Comparison of ENCODE assay signal across 18 cellular contexts in genomic region chr12:8630131-8630530, GRCh38. TPM values are rescaled to one million over a fixed set of nuclear protein-coding genes. Genes with fewer than 3 reads are reported as not detected.
DNase-seq lines count a peak whose midpoint lies in the region; ATAC-seq, FAIRE-seq and TF ChIP-seq lines count a peak whose summit lies in the region.
"Had no signal": no experiment of that assay in that cellular context is flagged by ENCODE, and none has a peak within 500 bp of the region (broad histone marks: within the 10 kb centered on the region; RNA-seq: fewer than 3 reads in every experiment).

No MANE protein-coding gene starts in this region.

- H3K4me1 ChIP-seq in DOHH2 (ENCODE audit: control insufficient read depth, low read length) = peaks cover 18% of the 10 kb centered on the region
- peaks cover 6% of the 10 kb centered on the region for H3K4me1 ChIP-seq in astrocyte (ENCODE audit: insufficient read depth, low read length)
- peaks cover 13% of the 10 kb centered on the region for H3K4me1 ChIP-seq in skeletal muscle satellite cell (ENCODE audit: control insufficient read depth, insufficient read depth, low read length)
- H3K4me1 ChIP-seq in gastroesophageal sphincter = no peaks in the 10 kb centered on the region

- H2AFZ ChIP-seq in astrocyte (ENCODE audit: low read depth, low read length) = no peak overlapping the region

- no peak overlapping the region for H3K4me3 Mint-ChIP-seq in astrocyte (ENCODE audit: unreplicated experiment)
- H3K4me3 Mint-ChIP-seq: GM23338 had no signal

- H3K36me3 ChIP-seq in DOHH2 (ENCODE audit: control insufficient read depth, low read length) (no peaks in the 10 kb centered on the region), astrocyte (ENCODE audit: insufficient read depth, low read length) (no peaks in the 10 kb centered on the region), skeletal muscle satellite cell (ENCODE audit: insufficient read depth, low read length) (no peaks in the 10 kb centered on the region), gastroesophageal sphincter (no peaks in the 10 kb centered on the region)

- no peak for TF ChIP-seq POLR2A in gastroesophageal sphincter (IDR thresholded peaks at IDR 0.05)

- H3K27me3 ChIP-seq in DOHH2 (ENCODE audit: control insufficient read depth, low read length) = no peaks in the 10 kb centered on the region
- no peaks in the 10 kb centered on the region for H3K27me3 ChIP-seq in astrocyte (ENCODE audit: insufficient read depth, low read length)
- no peaks in the 10 kb centered on the region for H3K27me3 ChIP-seq in skeletal muscle satellite cell (ENCODE audit: control insufficient read depth, insufficient read depth, low read length)
- no peaks in the 10 kb centered on the region for H3K27me3 ChIP-seq in gastroesophageal sphincter

- H3F3A ChIP-seq in DOHH2 (ENCODE audit: control insufficient read depth, insufficient read depth) = no peaks in the 10 kb centered on the region; the same call in 1 of the 2 replicates

- H3K79me2 ChIP-seq in DOHH2 (ENCODE audit: control insufficient read depth, low read length) (no peaks in the 10 kb centered on the region), astrocyte (ENCODE audit: insufficient read depth, low read length) (no peaks in the 10 kb centered on the region)

- H3K4me1 Mint-ChIP-seq in astrocyte (ENCODE audit: low read depth, unreplicated experiment) = peaks cover 26% of the 10 kb centered on the region

- FAIRE-seq in astrocyte (lab: Jason Lieb, UNC) (no peak), frontal cortex (lab: Jason Lieb, UNC) (no peak)

- 88 to 96% methylated on average over 4 of the region's 4 CpGs for WGBS in gastroesophageal sphincter (ENCODE audit: low coverage in 1 of 2), 2 donors

- H3K9me3 Mint-ChIP-seq in astrocyte (ENCODE audit: unreplicated experiment) = no peaks in the 10 kb centered on the region

- peak overlapping the region; percentile 37 for H3K27ac ChIP-seq in DOHH2 (ENCODE audit: low read depth, low read length)
- H3K27ac ChIP-seq in astrocyte (ENCODE audit: low read depth, low read length) = peak overlapping the region; percentile 56
- H3K27ac ChIP-seq in gastroesophageal sphincter = no peak overlapping the region
- H3K27ac ChIP-seq: C4-2B had no signal

- H3K9me3 ChIP-seq in DOHH2 (ENCODE audit: control insufficient read depth, insufficient read depth, low read length) = no peaks in the 10 kb centered on the region
- no peaks in the 10 kb centered on the region for H3K9me3 ChIP-seq in astrocyte (ENCODE audit: insufficient read depth, low read depth, low read length)
- H3K9me3 ChIP-seq in skeletal muscle satellite cell (replicated peaks; ENCODE audit: low read length) = no peaks in the 10 kb centered on the region
- H3K9me3 ChIP-seq in gastroesophageal sphincter = no peaks in the 10 kb centered on the region

- TF ChIP-seq EP300 in gastroesophageal sphincter (IDR thresholded peaks at IDR 0.05) = no peak

- TF ChIP-seq CTCF in DOHH2 (IDR thresholded peaks at IDR 0.05; ENCODE audit: low read depth, low read length, poor library complexity, severe bottlenecking) (no peak), astrocyte (IDR thresholded peaks at IDR 0.05; ENCODE audit: insufficient read depth, low read depth, low read length) (no peak), gastroesophageal sphincter (IDR thresholded peaks at IDR 0.05) (no peak)

- no peaks in the 10 kb centered on the region for H3K36me3 Mint-ChIP-seq in astrocyte (ENCODE audit: low read depth, unreplicated experiment)

- peak overlapping the region; percentile 45 for H3K4me2 ChIP-seq in DOHH2 (ENCODE audit: low read length)
- peak overlapping the region; percentile 38 for H3K4me2 ChIP-seq in astrocyte (ENCODE audit: low read length)
- H3K4me2 ChIP-seq in skeletal muscle satellite cell (ENCODE audit: low read length) = no peak overlapping the region
- H3K4me2 ChIP-seq: GM23338 had no signal

- H3K9ac ChIP-seq in astrocyte (ENCODE audit: low read length) (no peak overlapping the region), skeletal muscle satellite cell (ENCODE audit: low read depth, low read length) (peak overlapping the region; percentile 44)

- peak; percentile 6 for ATAC-seq in HG03097 (IDR thresholded peaks at IDR 0.05; ENCODE audit: low FRiP score, unreplicated experiment)
- no peak for ATAC-seq in gastroesophageal sphincter
- ATAC-seq: GM23338, PC-3 had no signal

- H3K27me3 Mint-ChIP-seq in astrocyte (ENCODE audit: low read depth, unreplicated experiment) = no peaks in the 10 kb centered on the region

- H3K4me3 ChIP-seq in DOHH2 (ENCODE audit: low read length) (no peak overlapping the region), astrocyte (ENCODE audit: insufficient read depth, low read depth, low read length) (no peak overlapping the region), skeletal muscle satellite cell (ENCODE audit: low read length) (no peak overlapping the region), gastroesophageal sphincter (no peak overlapping the region)
- H3K4me3 ChIP-seq: GM23338 had no signal

- H4K20me1 ChIP-seq in DOHH2 (ENCODE audit: control insufficient read depth, insufficient read depth, low read depth, low read length) (no peaks in the 10 kb centered on the region), astrocyte (ENCODE audit: insufficient read depth, low read length) (no peaks in the 10 kb centered on the region)

- H3K9me2 ChIP-seq in DOHH2 (replicated peaks; ENCODE audit: control insufficient read depth, low read length) = no peaks in the 10 kb centered on the region

- peak overlapping the region; percentile 93 for H3K27ac Mint-ChIP-seq in astrocyte (ENCODE audit: unreplicated experiment)
- H3K27ac Mint-ChIP-seq: GM23338 had no signal

- DNase-seq in astrocyte (ENCODE audit: low read depth) (no peak), frontal cortex (ENCODE audit: low spot score in 2 of 2) (no peak), epidermal melanocyte (ENCODE audit: insufficient read length, low spot score) (no peak), HUDEP-2 (lab: John Stamatoyannopoulos, UW; ENCODE audit: unreplicated experiment in 76 of 76) (no peak)
- DNase-seq: IMR-90, NCI-H1436, NCI-H2081 treated with DMSO at 0.1 percent for 48 hours, NCI-H524 treated with DMSO at 0.1 percent for 48 hours, PC-3 had no signal

RNA-seq across cellular contexts. Expression of gene AICDA, which starts 17.5 kb away (rescaled TPM):
- total RNA-seq in astrocyte (not detected in 2 replicates), frontal cortex (not detected), gastroesophageal sphincter (not detected)
- total RNA-seq in skeletal muscle satellite cell (2012; rRNA removed) = not detected in 2 replicates
- total RNA-seq: A172, GM23338, IMR-90, LHCN-M2, PC-3 had no signal

RNA-seq across cellular contexts. Expression of gene MFAP5, which starts 32.5 kb away (rescaled TPM):
- total RNA-seq in astrocyte (86.4 and 105 TPM in 2 replicates), frontal cortex (0.41 TPM), gastroesophageal sphincter (100 to 1,000 TPM in 3 of 4 donors, 10 to 100 TPM in 1; 49.3 to 205 (median 137) TPM)
- total RNA-seq in skeletal muscle satellite cell (2012; rRNA removed) = 2.0 and 62.0 TPM in 2 replicates
- total RNA-seq: PC-3, SK-MEL-5 had no signal

Comparison
In these comparisons a context has a peak if more than half of its experiments do, and no peak if none do; other contexts are left out.
1. H3K27ac ChIP-seq: peak in DOHH2 (single experiment) and astrocyte (single experiment); none in gastroesophageal sphincter (0 of 4).
2. RNA of gene MFAP5, which starts 32.5 kb away (total RNA-seq): 49.3 to 205 TPM in gastroesophageal sphincter and 86.4 to 105 TPM in astrocyte; 0.41 TPM in frontal cortex (single experiment); every median in the first group is over 10 times any median in the second.